Comparison of ENCODE assay signal across 21 cellular contexts in the genomic region with DNA sequence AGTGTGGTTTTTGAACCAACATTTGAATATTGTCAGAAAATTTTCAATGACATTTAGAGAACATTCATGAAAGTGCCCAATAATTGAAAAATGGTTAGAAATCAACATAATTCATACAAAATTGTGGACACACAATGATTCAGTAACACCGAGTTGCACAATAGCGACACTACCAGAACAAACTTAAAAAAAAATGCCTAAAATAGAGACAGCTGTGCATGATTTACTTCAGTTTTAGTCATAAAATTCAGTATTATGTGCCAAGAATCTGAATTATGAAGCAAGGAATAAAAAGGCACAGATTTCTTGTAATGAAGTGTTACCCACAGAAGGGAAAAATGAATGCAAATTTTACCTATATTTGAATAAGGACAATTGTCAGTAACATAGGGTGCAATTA.
DNase-seq lines count a peak whose midpoint lies in the region; ATAC-seq and TF ChIP-seq lines count a peak whose summit lies in the region.
"Had no signal": no experiment of that assay in that cellular context is flagged by ENCODE, and none has a peak within 500 bp of the region (broad histone marks: within the 10 kb centered on the region; RNA-seq: fewer than 3 reads in every experiment).

No MANE protein-coding gene starts in this region.

- DNase-seq in SK-N-SH, result no peak
- DNase-seq in NOMO-1 treated with dmso at 0.1 percent for 144 hours (lab: John Stamatoyannopoulos, UW; ENCODE audit: unreplicated experiment), result peak; percentile 48
- DNase-seq in fibroblast of mammary gland (ENCODE audit: low read depth), result peak; percentile 81
- DNase-seq in smooth muscle cell (lab: John Stamatoyannopoulos, UW; ENCODE audit: unreplicated experiment), result no peak
- no peak for DNase-seq in DMS79 treated with DMSO at 0.1 percent for 48 hours (lab: John Stamatoyannopoulos, UW)
- no peak for DNase-seq in kidney tubule cell (ENCODE audit: low spot score)
- DNase-seq in head of caudate nucleus, result no peak
- DNase-seq: activated T-cell treated with anti-CD3 and anti-CD28 coated beads for 4 hours; anterior cingulate cortex; effector memory CD8-positive, alpha-beta T cell; kidney glomerular epithelial cell; NCI-H1092; NCI-H2029 treated with DMSO at 0.1 percent for 48 hours; nephron progenitor cell; stimulated activated CD4-positive, alpha-beta T cell treated with anti-CD3 and anti-CD28 coated beads, Interleukin-4, amount 100 ng/mL, for 24 hours; T-cell had no signal

- no peak for TF ChIP-seq RAD21 in SK-N-SH (IDR thresholded peaks at IDR 0.05; ENCODE audit: low read length)

- no peak overlapping the region for H2AFZ ChIP-seq in SK-N-SH (ENCODE audit: low read depth)
- H2AFZ ChIP-seq in smooth muscle cell (ENCODE audit: low read depth), result peak overlapping the region; percentile 39

- POLR2A ChIA-PET in SK-N-SH (lab: Yijun Ruan, JAX), result no interaction called here

- H3K9ac ChIP-seq in SK-N-SH (no peak overlapping the region), smooth muscle cell (ENCODE audit: low read depth) (no peak overlapping the region)

- H3F3A ChIP-seq in SK-N-SH (replicated peaks; ENCODE audit: insufficient read depth) (peaks cover 2% of the 10 kb centered on the region), smooth muscle cell (ENCODE audit: low read depth) (no peaks in the 10 kb centered on the region)

- ATAC-seq in SK-N-SH treated with all-trans-retinoic acid at 6 μM for 48 hours, result no peak
- ATAC-seq: effector memory CD8-positive, alpha-beta T cell; foreskin keratinocyte; K562; Right ventricle myocardium inferior; T-cell had no signal

- intact Hi-C loops in head of caudate nucleus (cut with DNase I), result no loop called here

- no peaks in the 10 kb centered on the region for H3K27me3 ChIP-seq in SK-N-SH (ENCODE audit: insufficient read depth)
- H3K27me3 ChIP-seq in smooth muscle cell (ENCODE audit: low read depth), result no peaks in the 10 kb centered on the region
- H3K27me3 ChIP-seq: foreskin keratinocyte had no signal

- H3K4me3 ChIP-seq in SK-N-SH (ENCODE audit: low read depth in 2 of 2, low read length in 1 of 2) (no peak overlapping the region), fibroblast of mammary gland (ENCODE audit: control insufficient read depth, low read depth, low read length) (no peak overlapping the region), smooth muscle cell (no peak overlapping the region)
- H3K4me3 ChIP-seq: K562 had no signal

- H3K79me2 ChIP-seq in SK-N-SH (ENCODE audit: insufficient read depth) (no peaks in the 10 kb centered on the region), smooth muscle cell (ENCODE audit: low read depth) (no peaks in the 10 kb centered on the region)

- H3K36me3 ChIP-seq in SK-N-SH (replicated peaks in 1 of 2; ENCODE audit: control insufficient read depth in 1 of 2, insufficient read depth in 2 of 2, low read length in 1 of 2), result no peaks in the 10 kb centered on the region
- H3K36me3 ChIP-seq in smooth muscle cell (ENCODE audit: low read depth), result no peaks in the 10 kb centered on the region

- CTCF ChIA-PET in SK-N-SH (lab: Yijun Ruan, JAX), result no interaction called here

- no peaks in the 10 kb centered on the region for H3K9me3 ChIP-seq in SK-N-SH
- H3K9me3 ChIP-seq in smooth muscle cell (replicated peaks; ENCODE audit: low read depth), result no peaks in the 10 kb centered on the region

- H3K4me2 ChIP-seq in SK-N-SH (no peak overlapping the region), smooth muscle cell (no peak overlapping the region)

- no peak overlapping the region for H3K27ac ChIP-seq in SK-N-SH (ENCODE audit: low read depth in 2 of 2, low read length in 1 of 2)
- no peak overlapping the region for H3K27ac ChIP-seq in smooth muscle cell (ENCODE audit: low read depth)
- H3K27ac ChIP-seq: 22Rv1, foreskin keratinocyte had no signal

- no peak for TF ChIP-seq EP300 in SK-N-SH (IDR thresholded peaks at IDR 0.05; ENCODE audit: borderline replicate concordance in 1 of 2, low read depth in 1 of 2, low read length in 1 of 2)

- no peak for TF ChIP-seq CTCF in SK-N-SH (IDR thresholded peaks at IDR 0.05)
- TF ChIP-seq CTCF in fibroblast of mammary gland (conservative IDR thresholded peaks at IDR 0.05; ENCODE audit: control insufficient read depth, insufficient read depth, low read depth, low read length), result no peak
- no peak for TF ChIP-seq CTCF in smooth muscle cell (IDR thresholded peaks at IDR 0.05; ENCODE audit: borderline replicate concordance, insufficient read depth, poor library complexity, severe bottlenecking)

- WGBS in SK-N-SH (ENCODE audit: low lambda C conversion rate), result 77% methylated on average over 2 of the region's 2 CpGs
- WGBS in smooth muscle cell (ENCODE audit: low lambda C conversion rate), result 95% methylated on average over 2 of the region's 2 CpGs

- H4K20me1 ChIP-seq in SK-N-SH (ENCODE audit: insufficient read depth), result no peaks in the 10 kb centered on the region
- no peaks in the 10 kb centered on the region for H4K20me1 ChIP-seq in smooth muscle cell (ENCODE audit: low read depth)

- H3K4me1 ChIP-seq in SK-N-SH (ENCODE audit: control insufficient read depth in 1 of 2, insufficient read depth in 2 of 2, low read depth in 1 of 2, low read length in 1 of 2) (peaks cover 0 to 4% of the 10 kb centered on the region in 2 experiments; a peak in 1 of 4 replicates), smooth muscle cell (ENCODE audit: low read depth) (no peaks in the 10 kb centered on the region)
- H3K4me1 ChIP-seq: foreskin keratinocyte had no signal

- no peaks in the 10 kb centered on the region for H3K9me2 ChIP-seq in SK-N-SH

TF ChIP-seq in SK-N-SH, 30 proteins besides CTCF, POLR2A, EP300 and RAD21 (continues in another document):
- TF ChIP-seq, protein P1, sequence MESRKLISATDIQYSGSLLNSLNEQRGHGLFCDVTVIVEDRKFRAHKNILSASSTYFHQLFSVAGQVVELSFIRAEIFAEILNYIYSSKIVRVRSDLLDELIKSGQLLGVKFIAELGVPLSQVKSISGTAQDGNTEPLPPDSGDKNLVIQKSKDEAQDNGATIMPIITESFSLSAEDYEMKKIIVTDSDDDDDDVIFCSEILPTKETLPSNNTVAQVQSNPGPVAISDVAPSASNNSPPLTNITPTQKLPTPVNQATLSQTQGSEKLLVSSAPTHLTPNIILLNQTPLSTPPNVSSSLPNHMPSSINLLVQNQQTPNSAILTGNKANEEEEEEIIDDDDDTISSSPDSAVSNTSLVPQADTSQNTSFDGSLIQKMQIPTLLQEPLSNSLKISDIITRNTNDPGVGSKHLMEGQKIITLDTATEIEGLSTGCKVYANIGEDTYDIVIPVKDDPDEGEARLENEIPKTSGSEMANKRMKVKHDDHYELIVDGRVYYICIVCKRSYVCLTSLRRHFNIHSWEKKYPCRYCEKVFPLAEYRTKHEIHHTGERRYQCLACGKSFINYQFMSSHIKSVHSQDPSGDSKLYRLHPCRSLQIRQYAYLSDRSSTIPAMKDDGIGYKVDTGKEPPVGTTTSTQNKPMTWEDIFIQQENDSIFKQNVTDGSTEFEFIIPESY (IDR thresholded peaks at IDR 0.05; ENCODE audit: borderline replicate concordance, low read depth), result no peak
- peak; percentile 53; the same call in 1 of the 2 replicates for TF ChIP-seq NFIC (IDR thresholded peaks at IDR 0.05; ENCODE audit: borderline replicate concordance)
- TF ChIP-seq MEF2A (IDR thresholded peaks at IDR 0.05; ENCODE audit: borderline replicate concordance, low read depth), result peak; percentile 20; the same call in 1 of the 2 replicates
- TF ChIP-seq YY1 (IDR thresholded peaks at IDR 0.05; ENCODE audit: low read depth), result no peak
- peak; percentile 54 for TF ChIP-seq TCF12 (IDR thresholded peaks at IDR 0.05)
- peak; percentile 16; the same call in 1 of the 2 replicates for TF ChIP-seq JUND (IDR thresholded peaks at IDR 0.05)

TF ChIP-seq in SK-N-SH treated with all-trans-retinoic acid at 6 μM for 48 hours, 23 proteins besides CTCF, POLR2A, EP300 and RAD21 (continues in another document):
- TF ChIP-seq, protein P2, sequence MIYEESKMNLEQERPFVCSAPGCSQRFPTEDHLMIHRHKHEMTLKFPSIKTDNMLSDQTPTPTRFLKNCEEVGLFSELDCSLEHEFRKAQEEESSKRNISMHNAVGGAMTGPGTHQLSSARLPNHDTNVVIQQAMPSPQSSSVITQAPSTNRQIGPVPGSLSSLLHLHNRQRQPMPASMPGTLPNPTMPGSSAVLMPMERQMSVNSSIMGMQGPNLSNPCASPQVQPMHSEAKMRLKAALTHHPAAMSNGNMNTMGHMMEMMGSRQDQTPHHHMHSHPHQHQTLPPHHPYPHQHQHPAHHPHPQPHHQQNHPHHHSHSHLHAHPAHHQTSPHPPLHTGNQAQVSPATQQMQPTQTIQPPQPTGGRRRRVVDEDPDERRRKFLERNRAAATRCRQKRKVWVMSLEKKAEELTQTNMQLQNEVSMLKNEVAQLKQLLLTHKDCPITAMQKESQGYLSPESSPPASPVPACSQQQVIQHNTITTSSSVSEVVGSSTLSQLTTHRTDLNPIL (CRISPR knock-in tag; IDR thresholded peaks at IDR 0.05; ENCODE audit: low read depth), result no peak
- TF ChIP-seq OSR1 (CRISPR knock-in tag; IDR thresholded peaks at IDR 0.05) (no peak), SNAI2 (CRISPR knock-in tag; IDR thresholded peaks at IDR 0.05) (no peak), ZFP30 (CRISPR knock-in tag; IDR thresholded peaks at IDR 0.05) (no peak), TOX (CRISPR knock-in tag; IDR thresholded peaks at IDR 0.05; ENCODE audit: borderline replicate concordance) (no peak), ZNF8 (CRISPR knock-in tag; IDR thresholded peaks at IDR 0.05) (no peak), BACH2 (CRISPR knock-in tag; IDR thresholded peaks at IDR 0.05; ENCODE audit: borderline replicate concordance) (no peak), ESRRG (CRISPR knock-in tag; IDR thresholded peaks at IDR 0.05) (no peak), CSDC2 (CRISPR knock-in tag; IDR thresholded peaks at IDR 0.05) (no peak), PPARA (CRISPR knock-in tag; IDR thresholded peaks at IDR 0.05; ENCODE audit: borderline replicate concordance) (no peak), ARNTL (CRISPR knock-in tag; IDR thresholded peaks at IDR 0.05; ENCODE audit: borderline replicate concordance, low read depth) (no peak), TCF4 (CRISPR knock-in tag; IDR thresholded peaks at IDR 0.05; ENCODE audit: borderline replicate concordance) (no peak), ZC3H10 (CRISPR knock-in tag; IDR thresholded peaks at IDR 0.05) (no peak)

Comparison
In these comparisons a context has a peak if more than half of its experiments do, and no peak if none do; other contexts are left out.
1. DNase-seq: peak in NOMO-1 treated with dmso at 0.1 percent for 144 hours (single experiment) and fibroblast of mammary gland (single experiment); none in SK-N-SH (single experiment), smooth muscle cell (single experiment), DMS79 treated with DMSO at 0.1 percent for 48 hours (single experiment), kidney tubule cell (single experiment) and head of caudate nucleus (0 of 42).